In the genomic region with DNA sequence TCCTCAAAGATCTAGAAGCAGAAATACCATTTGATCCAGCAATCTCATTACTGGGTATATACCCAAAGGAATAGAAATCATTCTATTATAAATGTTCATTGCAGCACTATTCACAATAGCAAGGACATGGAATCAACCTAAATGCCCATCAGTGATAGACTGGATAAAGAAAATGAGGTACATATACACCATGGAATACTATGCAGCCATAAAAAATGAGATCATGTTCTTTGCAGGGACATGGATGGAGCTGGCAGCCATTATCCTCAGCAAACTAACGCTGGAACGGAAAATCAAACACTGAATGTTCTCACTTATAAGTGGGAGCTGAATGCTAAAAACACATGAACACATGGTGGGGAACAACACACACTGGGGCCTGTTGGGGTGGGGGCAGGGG, we compare ENCODE assay signal across 7 cellular contexts. TPM values are rescaled to one million over a fixed set of nuclear protein-coding genes. Genes with fewer than 3 reads are reported as not detected.
"Had no signal": no experiment of that assay in that cellular context is flagged by ENCODE, and none has a peak within 500 bp of the region (broad histone marks: within the 10 kb centered on the region; RNA-seq: fewer than 3 reads in every experiment).

No MANE protein-coding gene starts in this region.

RNA-seq across cellular contexts. Expression of a gene that starts 44.6 kb away (rescaled TPM):
- total RNA-seq: GM23248, GM23338, H1, H4, H7, H9, HFFc6 had no signal
- polyA plus RNA-seq: GM23248 had no signal
